In genomic region chr7:45943986-45944385, GRCh38 we compare ENCODE assay signal across 25 cellular contexts. TPM values are rescaled to one million over a fixed set of nuclear protein-coding genes. Genes with fewer than 3 reads are reported as not detected.
"Had no signal": no experiment of that assay in that cellular context is flagged by ENCODE, and none has a peak within 500 bp of the region (broad histone marks: within the 10 kb centered on the region; RNA-seq: fewer than 3 reads in every experiment).

No MANE protein-coding gene starts in this region.

- H3K4me2 ChIP-seq: hepatocyte had no signal

- DNase-seq: activated CD4-positive, alpha-beta T cell treated with anti-CD3 and anti-CD28 coated beads for 36 hours; activated CD8-positive, alpha-beta T cell treated with anti-CD3 and anti-CD28 coated beads, Interleukin-2, amount 10 ng/mL, durations not matched to agents 7 days and 5 days; activated naive CD4-positive, alpha-beta T cell treated with anti-CD3 and anti-CD28 coated beads for 36 hours; activated T-cell treated with anti-CD3 and anti-CD28 coated beads, Interleukin-2, amount 50 U/mL, for 24 hours; caudate nucleus; dorsolateral prefrontal cortex; left cardiac atrium; lower lobe of right lung; natural killer cell; right lobe of liver; stimulated activated CD4-positive, alpha-beta T cell treated with anti-CD3 and anti-CD28 coated beads, Interleukin-4, amount 100 ng/mL, for 24 hours; stomach; SW 1271; upper lobe of left lung had no signal

- ATAC-seq: activated CD4-positive, alpha-beta T cell treated with anti-CD3 and anti-CD28 coated beads for 36 hours; activated CD8-positive, alpha-beta T cell treated with anti-CD3 and anti-CD28 coated beads, Interleukin-2, amount 10 ng/mL, durations not matched to agents 7 days and 5 days; left cardiac atrium; lower lobe of right lung; natural killer cell; right lobe of liver; stimulated activated effector memory CD8-positive, alpha-beta T cell treated with anti-CD3 and anti-CD28 coated beads, Interleukin-12 subunit alpha, Interleukin-12 subunit beta, amount 100 ng/mL, for 72 hours; WTC11 had no signal

- H3K9ac ChIP-seq: parathyroid adenoma had no signal

- H3K27me3 ChIP-seq: hepatocyte, right lobe of liver, stomach, upper lobe of left lung had no signal

- H3K27ac ChIP-seq: dorsolateral prefrontal cortex, epithelial cell of prostate, hepatocyte, lower lobe of right lung, neutrophil, parathyroid adenoma, right lobe of liver, stomach, thoracic aorta, upper lobe of left lung had no signal

- H3K9me3 ChIP-seq: lower lobe of right lung, neutrophil, right lobe of liver, stomach, thoracic aorta, upper lobe of left lung had no signal

- H2AFZ ChIP-seq: hepatocyte, parathyroid adenoma had no signal

- H3K79me2 ChIP-seq: hepatocyte, parathyroid adenoma had no signal

- H3K36me3 ChIP-seq: lower lobe of right lung, neutrophil, right lobe of liver, stomach, thoracic aorta, upper lobe of left lung had no signal

- H3K4me1 ChIP-seq: lower lobe of right lung, parathyroid adenoma, right lobe of liver, stomach, upper lobe of left lung had no signal

- H3K4me3 ChIP-seq: dorsolateral prefrontal cortex, hepatocyte, lower lobe of right lung, right lobe of liver, stomach, thoracic aorta, upper lobe of left lung had no signal

RNA-seq across cellular contexts. Expression of gene IGFBP1, which starts 55.7 kb away (rescaled TPM):
- total RNA-seq: activated CD4-positive, alpha-beta T cell treated with anti-CD3 and anti-CD28 coated beads for 36 hours; activated CD8-positive, alpha-beta T cell treated with anti-CD3 and anti-CD28 coated beads, Interleukin-2, amount 10 ng/mL, durations not matched to agents 7 days and 5 days; activated naive CD4-positive, alpha-beta T cell treated with anti-CD3 and anti-CD28 coated beads for 36 hours; activated T-helper 2 cell treated with anti-CD3 and anti-CD28 coated beads, Interferon-gamma antibody, Interleukin-2, Interleukin-4, amounts not matched to agents 10 μg/mL and 5 μg/mL and 100 μg/mL, durations not matched to agents 14 hours and 24 hours and 36 hours; glomerular endothelial cell; left cardiac atrium; lower lobe of right lung; mesenteric fat pad; natural killer cell; T-helper 2 cell treated with Interferon-gamma antibody and Interleukin-4, amounts not matched to agents 100 ng/mL and 5 ng/mL, for 36 hours; thoracic aorta had no signal
- polyA plus RNA-seq: stomach had no signal
